In genomic region chr18:13217971-13218375, GRCh38 we compare ENCODE assay signal across 8 cellular contexts. TPM values are rescaled to one million over a fixed set of nuclear protein-coding genes. Genes with fewer than 3 reads are reported as not detected.
A peak's percentile ranks its signal among the peaks of the same experiment; 100 is the strongest.
DNase-seq lines count a peak whose midpoint lies in the region; ATAC-seq, FAIRE-seq and TF ChIP-seq lines count a peak whose summit lies in the region.

No MANE protein-coding gene starts in this region.

- H3K27ac Mint-ChIP-seq in activated T-helper 2 cell treated with anti-CD3 and anti-CD28 coated beads, Interferon-gamma antibody, Interleukin-2, Interleukin-4, amounts not matched to agents 10 μg/mL and 5 μg/mL and 100 μg/mL, durations not matched to agents 14 hours and 24 hours and 36 hours, result no peak overlapping the region

- H3K9me3 ChIP-seq in kidney (ENCODE audit: control insufficient read depth in 1 of 2, low read length in 2 of 2), result no peaks in the 10 kb centered on the region

- peak overlapping the region in 1 of 2 donors; percentile 42 for H3K9ac ChIP-seq in kidney (ENCODE audit: low read length in 2 of 2)

- DNase-seq in activated T-cell treated with anti-CD3 and anti-CD28 coated beads for 48 hours (ENCODE audit: low read depth) (peak; percentile 9), kidney (no peak), substantia nigra (lab: John Stamatoyannopoulos, UW) (peak in 10 of 49 donors; percentile 38 to 81 (median 52)), NCI-H1930 (lab: John Stamatoyannopoulos, UW) (no peak)
- no peak for DNase-seq in activated T-cell treated with anti-CD3 and anti-CD28 coated beads, Interleukin-2, amount 50 U/mL, for 1 hour
- DNase-seq in activated T-helper 2 cell treated with anti-CD3 and anti-CD28 coated beads, Interferon-gamma antibody, Interleukin-2, Interleukin-4, amounts not matched to agents 10 μg/mL and 5 μg/mL and 100 μg/mL, durations not matched to agents 14 hours and 24 hours and 36 hours (ENCODE audit: low spot score), result no peak

- H3K27me3 Mint-ChIP-seq in activated T-helper 2 cell treated with anti-CD3 and anti-CD28 coated beads, Interferon-gamma antibody, Interleukin-2, Interleukin-4, amounts not matched to agents 10 μg/mL and 5 μg/mL and 100 μg/mL, durations not matched to agents 14 hours and 24 hours and 36 hours (ENCODE audit: low read depth), result peaks cover 32% of the 10 kb centered on the region

- TF ChIP-seq CTCF in kidney (IDR thresholded peaks at IDR 0.05; ENCODE audit: borderline replicate concordance, extremely low read depth, insufficient read depth), result no peak

- H3K4me3 ChIP-seq in kidney (ENCODE audit: low read length in 2 of 2), result peak overlapping the region; percentile 34 to 64

- intact Hi-C loops in activated T-helper 2 cell treated with anti-CD3 and anti-CD28 coated beads, Interferon-gamma antibody, Interleukin-2, Interleukin-4, amounts not matched to agents 10 μg/mL and 5 μg/mL and 100 μg/mL, durations not matched to agents 14 hours and 24 hours and 36 hours (cut with micrococcal nuclease), result loop anchor here (1.0 to 10.0 kb wide), 9 partner anchors 39 to 507 kb away; partner anchors contain the start of genes FAM210A and RNMT
- intact Hi-C loops in kidney (cut with DNase I), result loop anchor here (10.0 kb wide), 1 partner anchor 317 kb away; no protein-coding TSS in a partner anchor

- H3K27ac ChIP-seq in kidney (ENCODE audit: low read depth in 2 of 2, low read length in 2 of 2) (peak overlapping the region; percentile 73 to 77), substantia nigra (ENCODE audit: low read depth, low read length, poor library complexity, severe bottlenecking) (peak overlapping the region; percentile 80)

- peak overlapping the region; percentile 56 for H3K4me3 Mint-ChIP-seq in activated T-helper 2 cell treated with anti-CD3 and anti-CD28 coated beads, Interferon-gamma antibody, Interleukin-2, Interleukin-4, amounts not matched to agents 10 μg/mL and 5 μg/mL and 100 μg/mL, durations not matched to agents 14 hours and 24 hours and 36 hours (ENCODE audit: low read depth)

- H3K36me3 Mint-ChIP-seq in activated T-helper 2 cell treated with anti-CD3 and anti-CD28 coated beads, Interferon-gamma antibody, Interleukin-2, Interleukin-4, amounts not matched to agents 10 μg/mL and 5 μg/mL and 100 μg/mL, durations not matched to agents 14 hours and 24 hours and 36 hours (ENCODE audit: low read depth), result no peaks in the 10 kb centered on the region

- H3K4me1 Mint-ChIP-seq in activated T-helper 2 cell treated with anti-CD3 and anti-CD28 coated beads, Interferon-gamma antibody, Interleukin-2, Interleukin-4, amounts not matched to agents 10 μg/mL and 5 μg/mL and 100 μg/mL, durations not matched to agents 14 hours and 24 hours and 36 hours (ENCODE audit: low read depth), result peaks cover 26% of the 10 kb centered on the region

- FAIRE-seq in kidney (lab: Jason Lieb, UNC), result no peak

- ATAC-seq in HG02840 (IDR thresholded peaks at IDR 0.05; ENCODE audit: low FRiP score, unreplicated experiment), result no peak
- no peak for ATAC-seq in HG03469 (IDR thresholded peaks at IDR 0.05; ENCODE audit: unreplicated experiment)

- H3K9me3 Mint-ChIP-seq in activated T-helper 2 cell treated with anti-CD3 and anti-CD28 coated beads, Interferon-gamma antibody, Interleukin-2, Interleukin-4, amounts not matched to agents 10 μg/mL and 5 μg/mL and 100 μg/mL, durations not matched to agents 14 hours and 24 hours and 36 hours, result no peaks in the 10 kb centered on the region

- H3K4me1 ChIP-seq in kidney (ENCODE audit: control insufficient read depth in 1 of 2, insufficient read depth in 1 of 2, low read depth in 1 of 2, low read length in 2 of 2), result peaks cover 18 to 25% of the 10 kb centered on the region in 2 donors

- no peaks in the 10 kb centered on the region for H3K36me3 ChIP-seq in kidney (ENCODE audit: control insufficient read depth in 1 of 2, insufficient read depth in 2 of 2, low read length in 2 of 2)

RNA-seq across cellular contexts. Expression of gene LDLRAD4, which starts 0.6 kb away (rescaled TPM):
- total RNA-seq in activated T-helper 2 cell treated with anti-CD3 and anti-CD28 coated beads, Interferon-gamma antibody, Interleukin-2, Interleukin-4, amounts not matched to agents 10 μg/mL and 5 μg/mL and 100 μg/mL, durations not matched to agents 14 hours and 24 hours and 36 hours, result 30.5 and 32.7 TPM in 2 replicates
- 42.3 TPM for total RNA-seq in kidney
- 2.3 TPM for polyA plus RNA-seq in kidney (ENCODE audit: insufficient read depth, low read depth, low replicate concordance)
